9 cellular contexts compared by ENCODE assay signal in the genomic region with DNA sequence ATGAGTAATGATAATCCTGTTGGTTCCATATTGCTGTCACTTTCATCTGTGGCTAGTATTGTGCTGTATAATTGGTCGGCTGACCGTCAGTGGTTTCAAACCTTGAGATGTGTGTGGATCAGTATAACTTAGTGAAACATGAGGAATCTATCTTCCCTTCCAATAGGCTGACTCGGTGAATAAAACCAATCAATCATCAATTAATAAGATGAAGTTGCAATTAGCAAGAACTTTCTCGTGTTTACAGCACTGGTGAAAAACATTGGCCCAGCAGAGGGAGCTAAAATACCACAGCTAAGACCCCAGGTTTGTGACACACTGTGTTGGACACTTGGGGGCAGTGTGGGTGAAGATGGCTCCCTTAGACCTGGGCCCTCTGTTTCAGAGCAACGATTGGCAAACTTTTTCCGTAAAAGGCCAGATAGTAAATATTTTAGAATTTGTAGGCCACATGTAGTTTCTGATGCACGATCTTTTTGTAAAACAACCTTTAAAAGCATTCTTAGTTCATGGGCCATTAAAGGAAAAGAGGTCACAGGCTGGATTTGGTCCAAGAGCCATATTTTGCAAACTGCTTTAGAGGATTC. TPM values are rescaled to one million over a fixed set of nuclear protein-coding genes. Genes with fewer than 3 reads are reported as not detected.
DNase-seq lines count a peak whose midpoint lies in the region; ATAC-seq and TF ChIP-seq lines count a peak whose summit lies in the region.
"Had no signal": no experiment of that assay in that cellular context is flagged by ENCODE, and none has a peak within 500 bp of the region (broad histone marks: within the 10 kb centered on the region; RNA-seq: fewer than 3 reads in every experiment).

No MANE protein-coding gene starts in this region.

- H3K79me2 ChIP-seq in Karpas-422 (ENCODE audit: low read length), result no peaks in the 10 kb centered on the region

- no peak overlapping the region for H2BK5ac ChIP-seq in neuronal stem cell (ENCODE audit: low read length)

- no peak overlapping the region for H2AK5ac ChIP-seq in neuronal stem cell (ENCODE audit: low read depth, low read length)

- H3K14ac ChIP-seq in neuronal stem cell (ENCODE audit: low read length), result no peak overlapping the region

- WGBS in neuronal stem cell (ENCODE audit: extremely low coverage in 2 of 2, insufficient read length in 2 of 2, insufficient replicate concordance in 1 of 2), 2 donors, result no CpG with 5 or more reads among the region's 7 CpGs

- H4K91ac ChIP-seq in neuronal stem cell (ENCODE audit: low read depth, low read length, poor library complexity), result no peak overlapping the region

- in situ Hi-C loops in Panc1 (cut with HindIII; ENCODE audit: low pct_unique_long_range_greater_than_20kb, low sequenced_read_pairs), result no loop called here

- no peaks in the 10 kb centered on the region for H3K36me3 ChIP-seq in Karpas-422 (ENCODE audit: insufficient read depth, low read length)
- no peaks in the 10 kb centered on the region for H3K36me3 ChIP-seq in Panc1 (ENCODE audit: control insufficient read depth, insufficient read depth, low read length)
- H3K36me3 ChIP-seq in neuronal stem cell (replicated peaks in 1 of 2; ENCODE audit: control insufficient read depth in 2 of 2, insufficient read depth in 2 of 2, low read length in 2 of 2), result no peaks in the 10 kb centered on the region
- no peaks in the 10 kb centered on the region for H3K36me3 ChIP-seq in subcutaneous abdominal adipose tissue (ENCODE audit: control insufficient read depth in 5 of 5, insufficient read depth in 5 of 5, low read length in 5 of 5)

- H4K20me1 ChIP-seq in Karpas-422 (ENCODE audit: insufficient read depth, low read depth, low read length), result no peaks in the 10 kb centered on the region

- TF ChIP-seq CTCF in Panc1 (IDR thresholded peaks at IDR 0.05) (peak; percentile 97), fibroblast of mammary gland (conservative IDR thresholded peaks at IDR 0.05; ENCODE audit: control insufficient read depth, insufficient read depth, low read depth, low read length) (peak; percentile 99)

- no peaks in the 10 kb centered on the region for H3K36me3 Mint-ChIP-seq in activated T-cell treated with anti-CD3 and anti-CD28 coated beads, Interleukin-2, amount 50 U/mL, for 24 hours (ENCODE audit: low read depth)

- H3K9me3 ChIP-seq in Karpas-422 (ENCODE audit: low read length), result no peaks in the 10 kb centered on the region
- H3K9me3 ChIP-seq in Panc1 (ENCODE audit: control insufficient read depth, insufficient read depth, low read depth, low read length), result no peaks in the 10 kb centered on the region
- H3K9me3 ChIP-seq in neuronal stem cell (replicated peaks in 1 of 2; ENCODE audit: control insufficient read depth in 2 of 2, insufficient read depth in 1 of 2, low read depth in 1 of 2, low read length in 2 of 2), result no peaks in the 10 kb centered on the region
- no peaks in the 10 kb centered on the region for H3K9me3 ChIP-seq in subcutaneous abdominal adipose tissue (ENCODE audit: control insufficient read depth in 5 of 5, low read length in 5 of 5)

- no peaks in the 10 kb centered on the region for H3K9me2 ChIP-seq in Karpas-422 (replicated peaks; ENCODE audit: insufficient read depth, low read length)

- H2BK12ac ChIP-seq in neuronal stem cell (ENCODE audit: low read length), result no peak overlapping the region

- H4K8ac ChIP-seq in neuronal stem cell (ENCODE audit: low read depth, low read length), result no peak overlapping the region

- no peak overlapping the region for H3K18ac ChIP-seq in neuronal stem cell (ENCODE audit: low read length)

- H3K4me2 ChIP-seq in Karpas-422 (ENCODE audit: low read depth, low read length, poor library complexity, severe bottlenecking), result no peak overlapping the region
- H3K4me2 ChIP-seq in neuronal stem cell (ENCODE audit: insufficient read depth, low read length, poor library complexity, severe bottlenecking), result no peak overlapping the region

- no peak overlapping the region for H2BK15ac ChIP-seq in neuronal stem cell (ENCODE audit: low read length)

- H3K27ac Mint-ChIP-seq in activated T-cell treated with anti-CD3 and anti-CD28 coated beads, Interleukin-2, amount 50 U/mL, for 24 hours, result no peak overlapping the region

- H3K27me3 Mint-ChIP-seq in activated T-cell treated with anti-CD3 and anti-CD28 coated beads, Interleukin-2, amount 50 U/mL, for 24 hours, result peaks cover 13% of the 10 kb centered on the region

- H2BK120ac ChIP-seq in neuronal stem cell (ENCODE audit: low read depth, low read length), result no peak overlapping the region

- no peak overlapping the region for H3K4me3 ChIP-seq in Karpas-422 (ENCODE audit: low read length)
- H3K4me3 ChIP-seq in Panc1 (ENCODE audit: low read depth in 2 of 2, low read length in 2 of 2), result no peak overlapping the region
- H3K4me3 ChIP-seq in fibroblast of mammary gland (ENCODE audit: control insufficient read depth, low read depth, low read length), result no peak overlapping the region
- no peak overlapping the region for H3K4me3 ChIP-seq in neuronal stem cell (ENCODE audit: low read length in 2 of 2)
- peak overlapping the region in 4 of 5 donors; percentile 8 to 45 (median 26) for H3K4me3 ChIP-seq in subcutaneous abdominal adipose tissue (ENCODE audit: low read depth in 1 of 5, low read length in 5 of 5)
- H3K4me3 ChIP-seq: skin epidermis had no signal

- no peak overlapping the region for H3K4ac ChIP-seq in neuronal stem cell (ENCODE audit: low read length)

- H3K27me3 ChIP-seq in Karpas-422 (ENCODE audit: low read length) (no peaks in the 10 kb centered on the region), Panc1 (ENCODE audit: control insufficient read depth, insufficient read depth, low read length) (no peaks in the 10 kb centered on the region), neuronal stem cell (ENCODE audit: control insufficient read depth in 3 of 3, insufficient read depth in 3 of 3, low read depth in 1 of 3, low read length in 3 of 3) (peaks cover 0 to 4% (median 0%) of the 10 kb centered on the region in 3 experiments), subcutaneous abdominal adipose tissue (ENCODE audit: control insufficient read depth in 5 of 5, insufficient read depth in 4 of 5, low read length in 5 of 5) (no peaks in the 10 kb centered on the region)

- intact Hi-C loops in Panc1 (cut with micrococcal nuclease; ENCODE audit: unreplicated experiment), result loop anchor here (1.0 to 10.0 kb wide), 4 partner anchors 54 to 363 kb away; partner anchors contain the start of gene NUP205

- H3K4me1 Mint-ChIP-seq in activated T-cell treated with anti-CD3 and anti-CD28 coated beads, Interleukin-2, amount 50 U/mL, for 24 hours (ENCODE audit: low read depth), result peaks cover 23% of the 10 kb centered on the region

- H3K4me1 ChIP-seq in Karpas-422 (ENCODE audit: low read length), result no peaks in the 10 kb centered on the region
- 0 out of 2 replicates have a peak, but pooled peaks cover 3% of the 10 kb centered on the region for H3K4me1 ChIP-seq in Panc1 (ENCODE audit: control insufficient read depth, insufficient read depth, low read length)
- no peaks in the 10 kb centered on the region for H3K4me1 ChIP-seq in neuronal stem cell (ENCODE audit: control insufficient read depth in 2 of 2, insufficient read depth in 1 of 2, low read depth in 1 of 2, low read length in 2 of 2)
- H3K4me1 ChIP-seq in subcutaneous abdominal adipose tissue (ENCODE audit: control insufficient read depth in 5 of 5, insufficient read depth in 5 of 5, low read length in 5 of 5), result peaks cover 0 to 8% (median 7%) of the 10 kb centered on the region in 5 donors

- CTCF ChIA-PET in Panc1 (lab: Charles Lee), result interaction anchor here (0.7 to 3.0 kb wide), 3 partner anchors 54 to 364 kb away, joined by 3 to 22 read pairs (median 5); no protein-coding TSS in a partner anchor

- POLR2A ChIA-PET in Panc1 (lab: Charles Lee), result no interaction called here

- H3K27ac ChIP-seq in Karpas-422 (ENCODE audit: low read length) (no peak overlapping the region), Panc1 (ENCODE audit: low read length) (no peak overlapping the region), neuronal stem cell (replicated peaks; ENCODE audit: low read length) (no peak overlapping the region), subcutaneous abdominal adipose tissue (ENCODE audit: low read depth, low read length) (no peak overlapping the region)

- peaks cover 2% of the 10 kb centered on the region for H3K9me3 Mint-ChIP-seq in activated T-cell treated with anti-CD3 and anti-CD28 coated beads, Interleukin-2, amount 50 U/mL, for 24 hours

- peak overlapping the region; percentile 59; the same call in 1 of the 2 replicates for H2AFZ ChIP-seq in Karpas-422 (ENCODE audit: low read length)
- H2AFZ ChIP-seq in neuronal stem cell (ENCODE audit: low read length), result peak overlapping the region; percentile 59

- H3K4me3 Mint-ChIP-seq in activated T-cell treated with anti-CD3 and anti-CD28 coated beads, Interleukin-2, amount 50 U/mL, for 24 hours, result no peak overlapping the region

- no peaks in the 10 kb centered on the region for H3K79me1 ChIP-seq in neuronal stem cell (ENCODE audit: low read depth, low read length)

- no peak overlapping the region for H3K23ac ChIP-seq in neuronal stem cell (ENCODE audit: low read depth, low read length, poor library complexity)

- no TSS peak for BruUV-seq in Panc1 (replicated peaks; lab: Mats Ljungman, UMichigan)

- ATAC-seq in GM21737 (IDR thresholded peaks at IDR 0.05; ENCODE audit: unreplicated experiment) (peak; percentile 80), Panc1 (peak; percentile 97)

- H3K9ac ChIP-seq in Karpas-422 (ENCODE audit: low read length) (no peak overlapping the region), neuronal stem cell (ENCODE audit: low read depth, low read length, poor library complexity) (no peak overlapping the region), subcutaneous abdominal adipose tissue (ENCODE audit: low read length in 5 of 5) (peak overlapping the region in 1 of 5 donors; percentile 74)

- DNase-seq in Daoy (ENCODE audit: low read depth), result peak; percentile 82
- peak; percentile 95 for DNase-seq in Karpas-422
- peak; percentile 85 for DNase-seq in Panc1 (ENCODE audit: low read depth, low spot score)
- DNase-seq in activated T-cell treated with anti-CD3 and anti-CD28 coated beads, Interleukin-2, amount 50 U/mL, for 24 hours, result peak; percentile 68
- DNase-seq in fibroblast of mammary gland (ENCODE audit: low read depth), result peak; percentile 90
- DNase-seq in neuronal stem cell (ENCODE audit: low spot score), result peak; percentile 79

RNA-seq across cellular contexts. Expression of gene STRA8, which starts 47.8 kb away (rescaled TPM):
- not detected in 2 replicates for total RNA-seq in Daoy (2014; rRNA removed; shearing (Covaris generic))
- not detected in 2 replicates for total RNA-seq in Karpas-422 (2014; rRNA removed; shearing (Covaris generic); ENCODE audit: low replicate concordance)
- not detected for total RNA-seq in Panc1 (2021; ENCODE audit: unreplicated experiment)
- not detected for polyA plus RNA-seq in Panc1 (2012; ENCODE audit: insufficient read length)
- polyA plus RNA-seq in neuronal stem cell (2013, experiment 1 of 2), result not detected
- polyA plus RNA-seq in neuronal stem cell (2013, experiment 2 of 2), result not detected

Comparison
In these comparisons a context has a peak if more than half of its experiments do, and no peak if none do; other contexts are left out.
1. H3K4me3 ChIP-seq: peak in subcutaneous abdominal adipose tissue (4 of 5); none in Karpas-422 (single experiment), Panc1 (0 of 2), fibroblast of mammary gland (single experiment) and neuronal stem cell (0 of 2).
2. Peak in every context shown above with its lines, with median percentiles within 50 percentile points of each other: DNase-seq.